23 cellular contexts compared by ENCODE assay signal in genomic region chr5:52773342-52773741, GRCh38. TPM values are rescaled to one million over a fixed set of nuclear protein-coding genes. Genes with fewer than 3 reads are reported as not detected.
A peak's percentile ranks its signal among the peaks of the same experiment; 100 is the strongest.
DNase-seq lines count a peak whose midpoint lies in the region; ATAC-seq, FAIRE-seq and TF ChIP-seq lines count a peak whose summit lies in the region.
"Had no signal": no experiment of that assay in that cellular context is flagged by ENCODE, and none has a peak within 500 bp of the region (broad histone marks: within the 10 kb centered on the region; RNA-seq: fewer than 3 reads in every experiment).

No MANE protein-coding gene starts in this region.

- no peaks in the 10 kb centered on the region for H3K36me3 Mint-ChIP-seq in CD4-positive, alpha-beta memory T cell
- H3K36me3 Mint-ChIP-seq in CD8-positive, alpha-beta memory T cell = peaks cover 0 to 4% (median 0%) of the 10 kb centered on the region in 3 donors
- H3K36me3 Mint-ChIP-seq in activated CD8-positive, alpha-beta T cell treated with anti-CD3 and anti-CD28 coated beads for 36 hours (ENCODE audit: low read depth) = peaks cover 2% of the 10 kb centered on the region
- no peaks in the 10 kb centered on the region for H3K36me3 Mint-ChIP-seq in effector memory CD8-positive, alpha-beta T cell (ENCODE audit: insufficient read depth)
- H3K36me3 Mint-ChIP-seq: CD8-positive, alpha-beta T cell had no signal

- intact Hi-C loops in CD4-positive, alpha-beta memory T cell (cut with micrococcal nuclease) = no loop called here
- intact Hi-C loops in left lung (cut with DNase I) = no loop called here
- intact Hi-C loops in activated CD8-positive, alpha-beta T cell treated with anti-CD3 and anti-CD28 coated beads for 36 hours (cut with micrococcal nuclease) = no loop called here

- CTCF ChIA-PET in CD4-positive, alpha-beta memory T cell (lab: Charles Lee; ENCODE audit: partially characterized antibody) = interaction anchor here (1.4 to 2.3 kb wide), 2 partner anchors 47 to 80 kb away, joined by 3 to 6 read pairs; no protein-coding TSS in a partner anchor
- CTCF ChIA-PET in CD8-positive, alpha-beta memory T cell (lab: Charles Lee) = interaction anchor here (0.8 to 1.2 kb wide), 2 partner anchors 10 to 80 kb away, joined by 3 to 4 read pairs; no protein-coding TSS in a partner anchor
- CTCF ChIA-PET in activated CD8-positive, alpha-beta T cell treated with anti-CD3 and anti-CD28 coated beads for 36 hours (lab: Charles Lee) = interaction anchor here (0.9 to 1.7 kb wide), 4 partner anchors 14 to 262 kb away, joined by 3 to 6 read pairs (median 3); partner anchors contain the start of genes ITGA1 and PELO

- H3K27me3 Mint-ChIP-seq in CD4-positive, alpha-beta memory T cell = peaks cover 0 to 2% of the 10 kb centered on the region in 2 donors
- H3K27me3 Mint-ChIP-seq in CD8-positive, alpha-beta memory T cell = no peaks in the 10 kb centered on the region
- no peaks in the 10 kb centered on the region for H3K27me3 Mint-ChIP-seq in activated CD8-positive, alpha-beta T cell treated with anti-CD3 and anti-CD28 coated beads for 36 hours
- H3K27me3 Mint-ChIP-seq in effector memory CD8-positive, alpha-beta T cell = no peaks in the 10 kb centered on the region

- H3K27me3 ChIP-seq in CD4-positive, alpha-beta memory T cell (ENCODE audit: insufficient read depth, low read length) = no peaks in the 10 kb centered on the region
- no peaks in the 10 kb centered on the region for H3K27me3 ChIP-seq in CD8-positive, alpha-beta memory T cell (ENCODE audit: insufficient read depth, low read length, poor library complexity, severe bottlenecking)
- H3K27me3 ChIP-seq in left lung (no peaks in the 10 kb centered on the region), small intestine (ENCODE audit: control insufficient read depth in 2 of 2, insufficient read depth in 2 of 2, low read length in 2 of 2) (no peaks in the 10 kb centered on the region)
- H3K27me3 ChIP-seq: BLaER1 had no signal

- H3K36me3 ChIP-seq in CD4-positive, alpha-beta memory T cell (ENCODE audit: insufficient read depth, low read length) = no peaks in the 10 kb centered on the region
- H3K36me3 ChIP-seq in CD8-positive, alpha-beta memory T cell (ENCODE audit: insufficient read depth, low read length) = no peaks in the 10 kb centered on the region
- no peaks in the 10 kb centered on the region for H3K36me3 ChIP-seq in left lung
- H3K36me3 ChIP-seq in small intestine (ENCODE audit: control insufficient read depth in 2 of 2, insufficient read depth in 2 of 2, low read length in 2 of 2) = no peaks in the 10 kb centered on the region
- H3K36me3 ChIP-seq: BLaER1 had no signal

- DNase-seq in CD4-positive, alpha-beta memory T cell = no peak
- no peak for DNase-seq in CD8-positive, alpha-beta memory T cell
- DNase-seq in left lung = no peak
- no peak for DNase-seq in small intestine
- no peak for DNase-seq in activated CD8-positive, alpha-beta T cell treated with anti-CD3 and anti-CD28 coated beads for 36 hours
- DNase-seq in effector memory CD8-positive, alpha-beta T cell = no peak
- DNase-seq: Calu3; CD8-positive, alpha-beta T cell; DMS153; GOT3; HCEC 1CT; KG1; NCI-H1105 treated with DMSO at 0.1 percent for 48 hours; NCI-H2029 treated with DMSO at 0.1 percent for 48 hours; NCI-H226; NCI-H510A treated with DMSO at 0.1 percent for 48 hours; NCI-H748 treated with DMSO at 0.1 percent for 48 hours; SHP77 treated with DMSO at 0.1 percent for 48 hours had no signal

- H3K27ac Mint-ChIP-seq in CD4-positive, alpha-beta memory T cell = peak overlapping the region in 4 of 7 donors; percentile 15 to 31 (median 26)
- H3K27ac Mint-ChIP-seq in CD8-positive, alpha-beta memory T cell = peak overlapping the region in 5 of 8 donors; percentile 40 to 93 (median 60)
- no peak overlapping the region for H3K27ac Mint-ChIP-seq in activated CD8-positive, alpha-beta T cell treated with anti-CD3 and anti-CD28 coated beads for 36 hours
- peak overlapping the region in 1 of 2 donors; percentile 56 for H3K27ac Mint-ChIP-seq in effector memory CD8-positive, alpha-beta T cell

- WGBS in small intestine, 3 donors = 70 to 84% (median 78%) methylated on average over 2 of the region's 2 CpGs

- peak overlapping the region in 3 of 8 donors; percentile 8 to 31 (median 17) for H3K4me3 Mint-ChIP-seq in CD4-positive, alpha-beta memory T cell
- H3K4me3 Mint-ChIP-seq in CD8-positive, alpha-beta memory T cell = peak overlapping the region in 4 of 7 donors; percentile 11 to 30 (median 20)
- no peak overlapping the region for H3K4me3 Mint-ChIP-seq in activated CD8-positive, alpha-beta T cell treated with anti-CD3 and anti-CD28 coated beads for 36 hours
- H3K4me3 Mint-ChIP-seq in effector memory CD8-positive, alpha-beta T cell = no peak overlapping the region

- ATAC-seq in left lung (no peak), GM21423 (IDR thresholded peaks at IDR 0.05; ENCODE audit: unreplicated experiment) (no peak)
- no peak for ATAC-seq in activated CD8-positive, alpha-beta T cell treated with anti-CD3 and anti-CD28 coated beads for 36 hours
- no peak for ATAC-seq in effector memory CD8-positive, alpha-beta T cell (replicated peaks)
- ATAC-seq: CD8-positive, alpha-beta T cell had no signal

- H3K9me3 Mint-ChIP-seq in CD4-positive, alpha-beta memory T cell = no peaks in the 10 kb centered on the region
- H3K9me3 Mint-ChIP-seq in CD8-positive, alpha-beta memory T cell = no peaks in the 10 kb centered on the region
- peaks cover 1% of the 10 kb centered on the region for H3K9me3 Mint-ChIP-seq in activated CD8-positive, alpha-beta T cell treated with anti-CD3 and anti-CD28 coated beads for 36 hours
- H3K9me3 Mint-ChIP-seq in effector memory CD8-positive, alpha-beta T cell = peaks cover 0 to 8% of the 10 kb centered on the region in 2 donors

- POLR2A ChIA-PET in CD4-positive, alpha-beta memory T cell (lab: Charles Lee; ENCODE audit: partially characterized antibody) = interaction anchor here (1.0 to 4.2 kb wide), 2 partner anchors 26 to 30 kb away, joined by 3 to 20 read pairs; no protein-coding TSS in a partner anchor
- POLR2A ChIA-PET in CD8-positive, alpha-beta memory T cell (lab: Charles Lee) = interaction anchor here (0.9 kb wide), 1 partner anchor 26 kb away, joined by 3 read pairs; no protein-coding TSS in a partner anchor
- POLR2A ChIA-PET in activated CD8-positive, alpha-beta T cell treated with anti-CD3 and anti-CD28 coated beads for 36 hours (lab: Charles Lee) = interaction anchor here (0.7 to 1.1 kb wide), 3 partner anchors 8 to 26 kb away, joined by 3 to 5 read pairs (median 4); no protein-coding TSS in a partner anchor

- FAIRE-seq in small intestine (lab: Jason Lieb, UNC) = peak; percentile 51
- FAIRE-seq: GM12891 had no signal

- no peak for TF ChIP-seq CTCF in left lung (IDR thresholded peaks at IDR 0.05)
- TF ChIP-seq CTCF in activated CD8-positive, alpha-beta T cell treated with anti-CD3 and anti-CD28 coated beads for 36 hours (IDR thresholded peaks at IDR 0.05) = no peak

- no peaks in the 10 kb centered on the region for H3K9me3 ChIP-seq in CD4-positive, alpha-beta memory T cell (ENCODE audit: control insufficient read depth in 1 of 2, low read length in 2 of 2)
- H3K9me3 ChIP-seq in CD8-positive, alpha-beta memory T cell (ENCODE audit: low read length) = no peaks in the 10 kb centered on the region
- no peaks in the 10 kb centered on the region for H3K9me3 ChIP-seq in left lung
- H3K9me3 ChIP-seq in small intestine (ENCODE audit: control insufficient read depth, low read depth) = no peaks in the 10 kb centered on the region
- H3K9me3 ChIP-seq: BLaER1 had no signal

- no peak overlapping the region for H3K4me3 ChIP-seq in CD4-positive, alpha-beta memory T cell (ENCODE audit: low read length in 2 of 2)
- no peak overlapping the region for H3K4me3 ChIP-seq in CD8-positive, alpha-beta memory T cell (ENCODE audit: low read length)
- H3K4me3 ChIP-seq in left lung (no peak overlapping the region), small intestine (ENCODE audit: low read depth in 1 of 2, low read length in 2 of 2) (no peak overlapping the region)
- H3K4me3 ChIP-seq: BLaER1 had no signal

- no peak overlapping the region for H3K27ac ChIP-seq in CD4-positive, alpha-beta memory T cell (ENCODE audit: low read depth, low read length)
- H3K27ac ChIP-seq in CD8-positive, alpha-beta memory T cell (ENCODE audit: low read depth, low read length) = no peak overlapping the region
- H3K27ac ChIP-seq in left lung (peak overlapping the region; percentile 3 to 28), small intestine (ENCODE audit: low read depth in 1 of 2, low read length in 1 of 2) (no peak overlapping the region)
- H3K27ac ChIP-seq: BLaER1, RWPE1 had no signal

- H3K4me1 Mint-ChIP-seq in CD4-positive, alpha-beta memory T cell = peaks cover 31 to 46% (median 41%) of the 10 kb centered on the region in 4 donors
- H3K4me1 Mint-ChIP-seq in CD8-positive, alpha-beta memory T cell = peaks cover 63 to 79% (median 78%) of the 10 kb centered on the region in 3 donors
- H3K4me1 Mint-ChIP-seq in activated CD8-positive, alpha-beta T cell treated with anti-CD3 and anti-CD28 coated beads for 36 hours (ENCODE audit: low read depth) = peaks cover 57% of the 10 kb centered on the region
- H3K4me1 Mint-ChIP-seq in effector memory CD8-positive, alpha-beta T cell (ENCODE audit: low read depth in 2 of 2) = peaks cover 34 to 35% of the 10 kb centered on the region in 2 donors

- H3K4me1 ChIP-seq in CD4-positive, alpha-beta memory T cell (ENCODE audit: insufficient read depth, low read length) = peaks cover 59% of the 10 kb centered on the region
- H3K4me1 ChIP-seq in CD8-positive, alpha-beta memory T cell (ENCODE audit: insufficient read depth, low read length) = peaks cover 56% of the 10 kb centered on the region
- H3K4me1 ChIP-seq in left lung = peaks cover 0 to 4% of the 10 kb centered on the region in 2 donors
- no peaks in the 10 kb centered on the region for H3K4me1 ChIP-seq in small intestine (ENCODE audit: control insufficient read depth in 2 of 2, insufficient read depth in 1 of 2, low read depth in 1 of 2, low read length in 1 of 2)

RNA-seq across cellular contexts. Expression of gene ITGA1, which starts 14.4 kb away (rescaled TPM):
- 1 to 10 TPM; 4.2 to 5.8 TPM for total RNA-seq in CD4-positive, alpha-beta memory T cell
- 1 to 10 TPM; 1.9 to 5.5 TPM for polyA plus RNA-seq in CD4-positive, alpha-beta memory T cell
- 10 to 100 TPM; 21.9 to 26.3 TPM for total RNA-seq in CD8-positive, alpha-beta memory T cell
- polyA plus RNA-seq in CD8-positive, alpha-beta memory T cell = 16.5 TPM
- 100 to 1,000 TPM in 1 of 2 donors, 10 to 100 TPM in 1; 87.5 to 127 TPM for total RNA-seq in left lung
- 1 to 10 TPM; 1.6 to 7.5 (median 2.4) TPM for polyA plus RNA-seq in small intestine
- 1 to 10 TPM; 5.1 to 6.0 TPM for total RNA-seq in activated CD8-positive, alpha-beta T cell treated with anti-CD3 and anti-CD28 coated beads for 36 hours
- total RNA-seq: G401 had no signal

RNA-seq across cellular contexts. Expression of gene PELO, which starts 14.4 kb away (rescaled TPM):
- 10 to 100 TPM; 11.9 to 12.4 TPM for total RNA-seq in CD4-positive, alpha-beta memory T cell
- 1 to 10 TPM; 5.7 to 8.3 TPM for polyA plus RNA-seq in CD4-positive, alpha-beta memory T cell
- total RNA-seq in CD8-positive, alpha-beta memory T cell = 10 to 100 TPM; 35.9 to 37.3 TPM
- polyA plus RNA-seq in CD8-positive, alpha-beta memory T cell = 14.7 TPM
- 10 to 100 TPM; 40.9 to 47.6 TPM for total RNA-seq in left lung
- polyA plus RNA-seq in small intestine = 1 to 10 TPM; 4.0 to 9.7 (median 9.0) TPM
- 10 to 100 TPM; 25.4 to 26.0 TPM for total RNA-seq in activated CD8-positive, alpha-beta T cell treated with anti-CD3 and anti-CD28 coated beads for 36 hours

Comparison
In these comparisons a context has a peak if more than half of its experiments do, and no peak if none do; other contexts are left out.
1. H3K27ac ChIP-seq: peak in left lung (2 of 2); none in CD4-positive, alpha-beta memory T cell (single experiment), CD8-positive, alpha-beta memory T cell (single experiment) and small intestine (0 of 2).
2. H3K4me3 Mint-ChIP-seq: peak in CD8-positive, alpha-beta memory T cell (4 of 7); none in activated CD8-positive, alpha-beta T cell treated with anti-CD3 and anti-CD28 coated beads for 36 hours (single experiment) and effector memory CD8-positive, alpha-beta T cell (0 of 2).